ENCODE assay signal across 11 cellular contexts in genomic region chr3:156677536-156677935, GRCh38. TPM values are rescaled to one million over a fixed set of nuclear protein-coding genes. Genes with fewer than 3 reads are reported as not detected.
A peak's percentile ranks its signal among the peaks of the same experiment; 100 is the strongest.
DNase-seq lines count a peak whose midpoint lies in the region; ATAC-seq and TF ChIP-seq lines count a peak whose summit lies in the region.
"Had no signal": no experiment of that assay in that cellular context is flagged by ENCODE, and none has a peak within 500 bp of the region (broad histone marks: within the 10 kb centered on the region; RNA-seq: fewer than 3 reads in every experiment).

No MANE protein-coding gene starts in this region.

- 17% methylated on average over 2 of the region's 2 CpGs for WGBS in right lobe of liver (ENCODE audit: insufficient coverage, low coverage, low lambda C conversion rate, missing lambda C conversion rate)

- CTCF ChIA-PET in Calu3 (lab: Charles Lee) = interaction anchor here (0.6 to 1.4 kb wide), 4 partner anchors 122 to 142 kb away, joined by 3 read pairs; partner anchors contain the start of gene SSR3

- H3K9me3 Mint-ChIP-seq in Calu3 (ENCODE audit: low read depth, unreplicated experiment) (no peaks in the 10 kb centered on the region), nephron progenitor cell (no peaks in the 10 kb centered on the region)
- H3K9me3 Mint-ChIP-seq in central memory CD8-positive, alpha-beta T cell = no peaks in the 10 kb centered on the region
- H3K9me3 Mint-ChIP-seq: activated B cell treated with CpG ODN at 0.5 μM for 24 hours had no signal

- DNase-seq in Calu3 = no peak
- no peak for DNase-seq in MG63
- DNase-seq in central memory CD8-positive, alpha-beta T cell (ENCODE audit: low spot score in 2 of 2) = no peak
- no peak for DNase-seq in nephron progenitor cell
- DNase-seq in NCI-H1694 treated with DMSO at 0.1 percent for 48 hours (lab: John Stamatoyannopoulos, UW) = no peak
- DNase-seq in right lobe of liver = no peak
- DNase-seq in globus pallidus (ENCODE audit: low spot score) = no peak
- DNase-seq: activated B cell treated with CpG ODN at 0.5 μM for 24 hours, trophoblast cell had no signal

- no peak for ATAC-seq in central memory CD8-positive, alpha-beta T cell (replicated peaks; ENCODE audit: extremely low read depth, poor library complexity, severe bottlenecking)
- ATAC-seq in right lobe of liver (no peak), HG02759 (IDR thresholded peaks at IDR 0.05; ENCODE audit: unreplicated experiment) (no peak)
- ATAC-seq: gastroesophageal sphincter had no signal

- TF ChIP-seq CTCF in Calu3 (IDR thresholded peaks at IDR 0.05; ENCODE audit: unreplicated experiment) (no peak), nephron progenitor cell (IDR thresholded peaks at IDR 0.05) (no peak), right lobe of liver (IDR thresholded peaks at IDR 0.05) (no peak)

- intact Hi-C loops in Calu3 (cut with micrococcal nuclease; ENCODE audit: unreplicated experiment) = loop anchor here (2.0 kb wide), 2 partner anchors 15 to 141 kb away; no protein-coding TSS in a partner anchor
- intact Hi-C loops in right lobe of liver (cut with DNase I) = loop anchor here (10.0 kb wide), 3 partner anchors 123 to 457 kb away; partner anchors contain the start of gene SSR3 (in 2 of the 2)

- no peak for TF ChIP-seq POLR2A in right lobe of liver (IDR thresholded peaks at IDR 0.05)

- H3K4me3 Mint-ChIP-seq in Calu3 (ENCODE audit: low read depth, unreplicated experiment) (peak overlapping the region; percentile 99), nephron progenitor cell (peak overlapping the region; percentile 97)
- H3K4me3 Mint-ChIP-seq in central memory CD8-positive, alpha-beta T cell = peak overlapping the region; percentile 88

- peaks cover 0 to 43% (median 14%) of the 10 kb centered on the region in 4 donors for H3K4me1 ChIP-seq in right lobe of liver

- no peaks in the 10 kb centered on the region for H3K9me3 ChIP-seq in MG63
- H3K9me3 ChIP-seq in right lobe of liver = no peaks in the 10 kb centered on the region
- H3K9me3 ChIP-seq: gastroesophageal sphincter had no signal

- no TSS peak for BruUV-seq in Calu3 (replicated peaks; lab: Mats Ljungman, UMichigan)

- H3K27me3 Mint-ChIP-seq in Calu3 (ENCODE audit: unreplicated experiment) (no peaks in the 10 kb centered on the region), nephron progenitor cell (ENCODE audit: low read depth, poor library complexity) (peaks cover 4% of the 10 kb centered on the region)
- no peaks in the 10 kb centered on the region for H3K27me3 Mint-ChIP-seq in central memory CD8-positive, alpha-beta T cell
- H3K27me3 Mint-ChIP-seq: activated B cell treated with CpG ODN at 0.5 μM for 24 hours had no signal

- H3K36me3 Mint-ChIP-seq in Calu3 (ENCODE audit: insufficient read depth, unreplicated experiment) (peaks cover 90% of the 10 kb centered on the region), nephron progenitor cell (ENCODE audit: low read depth) (peaks cover 39% of the 10 kb centered on the region)
- H3K36me3 Mint-ChIP-seq in central memory CD8-positive, alpha-beta T cell (ENCODE audit: insufficient read depth) = peaks cover 62% of the 10 kb centered on the region

- H3K36me3 ChIP-seq in MG63 (peaks cover 54% of the 10 kb centered on the region), right lobe of liver (peaks cover 0 to 16% (median 9%) of the 10 kb centered on the region in 4 donors)

- H3K4me1 Mint-ChIP-seq in Calu3 (ENCODE audit: low read depth, unreplicated experiment) = peaks cover 77% of the 10 kb centered on the region
- peaks cover 66% of the 10 kb centered on the region for H3K4me1 Mint-ChIP-seq in central memory CD8-positive, alpha-beta T cell
- H3K4me1 Mint-ChIP-seq in nephron progenitor cell = peaks cover 67% of the 10 kb centered on the region

- H3K27ac Mint-ChIP-seq in Calu3 (ENCODE audit: unreplicated experiment) (peak overlapping the region; percentile 99), nephron progenitor cell (no peak overlapping the region)
- H3K27ac Mint-ChIP-seq in central memory CD8-positive, alpha-beta T cell (ENCODE audit: low read depth) = peak overlapping the region; percentile 91
- H3K27ac Mint-ChIP-seq: activated B cell treated with CpG ODN at 0.5 μM for 24 hours had no signal

- no peak overlapping the region for H3K27ac ChIP-seq in right lobe of liver

- H3K27me3 ChIP-seq in MG63 (no peaks in the 10 kb centered on the region), right lobe of liver (no peaks in the 10 kb centered on the region)
- H3K27me3 ChIP-seq: gastroesophageal sphincter had no signal

- H3K4me3 ChIP-seq in MG63 (peak overlapping the region; percentile 85), right lobe of liver (no peak overlapping the region)

RNA-seq across cellular contexts. Expression of gene TIPARP, which starts 3.1 kb away (rescaled TPM):
- total RNA-seq in Calu3 (2022) (84.9 and 91.4 TPM in 2 replicates), right lobe of liver (10 to 100 TPM; 10.2 to 19.5 (median 16.4) TPM)
- total RNA-seq in MG63 (2014; rRNA removed; shearing (Covaris generic); ENCODE audit: low replicate concordance) = 46.1 and 74.7 TPM in 2 replicates
